ENCODE assay signal across 1 cellular context in the genomic region with DNA sequence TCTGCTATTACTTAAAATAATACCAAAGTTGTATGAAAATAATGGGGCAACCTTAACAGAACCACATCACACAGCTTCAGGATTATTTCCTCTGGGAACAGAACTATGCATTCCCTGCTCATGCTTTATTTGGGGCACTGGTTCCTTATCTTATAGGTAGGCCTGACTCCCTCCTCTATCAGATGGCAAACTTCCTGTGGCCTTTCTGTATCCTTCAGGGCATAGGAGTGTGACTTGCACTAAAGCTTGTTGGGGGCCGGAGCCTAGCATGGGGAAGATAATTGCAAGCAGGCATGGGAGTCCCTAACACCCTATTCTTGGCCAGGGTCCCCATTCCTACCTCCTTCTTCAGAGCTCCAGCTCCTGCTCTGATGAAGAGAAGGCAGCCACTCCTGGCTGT.
TF ChIP-seq lines count a peak whose summit lies in the region.

No MANE protein-coding gene starts in this region.

TF ChIP-seq in GM12878, 131 proteins besides CTCF, POLR2A, EP300 and RAD21 (continued from another document):
- TF ChIP-seq, protein P1, sequence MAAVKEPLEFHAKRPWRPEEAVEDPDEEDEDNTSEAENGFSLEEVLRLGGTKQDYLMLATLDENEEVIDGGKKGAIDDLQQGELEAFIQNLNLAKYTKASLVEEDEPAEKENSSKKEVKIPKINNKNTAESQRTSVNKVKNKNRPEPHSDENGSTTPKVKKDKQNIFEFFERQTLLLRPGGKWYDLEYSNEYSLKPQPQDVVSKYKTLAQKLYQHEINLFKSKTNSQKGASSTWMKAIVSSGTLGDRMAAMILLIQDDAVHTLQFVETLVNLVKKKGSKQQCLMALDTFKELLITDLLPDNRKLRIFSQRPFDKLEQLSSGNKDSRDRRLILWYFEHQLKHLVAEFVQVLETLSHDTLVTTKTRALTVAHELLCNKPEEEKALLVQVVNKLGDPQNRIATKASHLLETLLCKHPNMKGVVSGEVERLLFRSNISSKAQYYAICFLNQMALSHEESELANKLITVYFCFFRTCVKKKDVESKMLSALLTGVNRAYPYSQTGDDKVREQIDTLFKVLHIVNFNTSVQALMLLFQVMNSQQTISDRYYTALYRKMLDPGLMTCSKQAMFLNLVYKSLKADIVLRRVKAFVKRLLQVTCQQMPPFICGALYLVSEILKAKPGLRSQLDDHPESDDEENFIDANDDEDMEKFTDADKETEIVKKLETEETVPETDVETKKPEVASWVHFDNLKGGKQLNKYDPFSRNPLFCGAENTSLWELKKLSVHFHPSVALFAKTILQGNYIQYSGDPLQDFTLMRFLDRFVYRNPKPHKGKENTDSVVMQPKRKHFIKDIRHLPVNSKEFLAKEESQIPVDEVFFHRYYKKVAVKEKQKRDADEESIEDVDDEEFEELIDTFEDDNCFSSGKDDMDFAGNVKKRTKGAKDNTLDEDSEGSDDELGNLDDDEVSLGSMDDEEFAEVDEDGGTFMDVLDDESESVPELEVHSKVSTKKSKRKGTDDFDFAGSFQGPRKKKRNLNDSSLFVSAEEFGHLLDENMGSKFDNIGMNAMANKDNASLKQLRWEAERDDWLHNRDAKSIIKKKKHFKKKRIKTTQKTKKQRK (IDR thresholded peaks at IDR 0.05; ENCODE audit: low read depth, low read length), result no peak
- TF ChIP-seq BRCA1 (IDR thresholded peaks at IDR 0.05; ENCODE audit: low read depth, low read length) (no peak), BMI1 (IDR thresholded peaks at IDR 0.05; ENCODE audit: borderline replicate concordance) (no peak), NR2C2 (IDR thresholded peaks at IDR 0.05; ENCODE audit: borderline replicate concordance, control insufficient read depth, insufficient read length, low read depth) (no peak), CBX5 (IDR thresholded peaks at IDR 0.05; ENCODE audit: low read depth) (no peak), RELA (IDR thresholded peaks at IDR 0.05; ENCODE audit: borderline replicate concordance, partially characterized antibody) (no peak), KDM1A (IDR thresholded peaks at IDR 0.05; ENCODE audit: borderline replicate concordance) (no peak), CHD1 (IDR thresholded peaks at IDR 0.05; ENCODE audit: low read depth, low read length) (no peak), SMAD5 (IDR thresholded peaks at IDR 0.05; ENCODE audit: low read depth) (no peak), STAT1 (conservative IDR thresholded peaks at IDR 0.05) (no peak), IRF4 (IDR thresholded peaks at IDR 0.05; ENCODE audit: low read depth, low read length) (no peak), RB1 (IDR thresholded peaks at IDR 0.05; ENCODE audit: borderline replicate concordance) (no peak), ZNF24 (IDR thresholded peaks at IDR 0.05) (no peak), RBBP5 (conservative IDR thresholded peaks at IDR 0.05) (no peak)
- TF ChIP-seq, protein P2, sequence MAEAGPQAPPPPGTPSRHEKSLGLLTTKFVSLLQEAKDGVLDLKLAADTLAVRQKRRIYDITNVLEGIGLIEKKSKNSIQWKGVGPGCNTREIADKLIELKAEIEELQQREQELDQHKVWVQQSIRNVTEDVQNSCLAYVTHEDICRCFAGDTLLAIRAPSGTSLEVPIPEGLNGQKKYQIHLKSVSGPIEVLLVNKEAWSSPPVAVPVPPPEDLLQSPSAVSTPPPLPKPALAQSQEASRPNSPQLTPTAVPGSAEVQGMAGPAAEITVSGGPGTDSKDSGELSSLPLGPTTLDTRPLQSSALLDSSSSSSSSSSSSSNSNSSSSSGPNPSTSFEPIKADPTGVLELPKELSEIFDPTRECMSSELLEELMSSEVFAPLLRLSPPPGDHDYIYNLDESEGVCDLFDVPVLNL (IDR thresholded peaks at IDR 0.05; ENCODE audit: low read depth, low read length), result no peak
- TF ChIP-seq, protein P3, sequence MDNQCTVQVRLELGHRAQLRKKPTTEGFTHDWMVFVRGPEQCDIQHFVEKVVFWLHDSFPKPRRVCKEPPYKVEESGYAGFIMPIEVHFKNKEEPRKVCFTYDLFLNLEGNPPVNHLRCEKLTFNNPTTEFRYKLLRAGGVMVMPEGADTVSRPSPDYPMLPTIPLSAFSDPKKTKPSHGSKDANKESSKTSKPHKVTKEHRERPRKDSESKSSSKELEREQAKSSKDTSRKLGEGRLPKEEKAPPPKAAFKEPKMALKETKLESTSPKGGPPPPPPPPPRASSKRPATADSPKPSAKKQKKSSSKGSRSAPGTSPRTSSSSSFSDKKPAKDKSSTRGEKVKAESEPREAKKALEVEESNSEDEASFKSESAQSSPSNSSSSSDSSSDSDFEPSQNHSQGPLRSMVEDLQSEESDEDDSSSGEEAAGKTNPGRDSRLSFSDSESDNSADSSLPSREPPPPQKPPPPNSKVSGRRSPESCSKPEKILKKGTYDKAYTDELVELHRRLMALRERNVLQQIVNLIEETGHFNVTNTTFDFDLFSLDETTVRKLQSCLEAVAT (IDR thresholded peaks at IDR 0.05), result no peak
TF ChIP-seq in GM12878: peak in this region for 0.
